In genomic region chr1:205629751-205630150, GRCh38 we compare ENCODE assay signal across 9 cellular contexts. TPM values are rescaled to one million over a fixed set of nuclear protein-coding genes. Genes with fewer than 3 reads are reported as not detected.
DNase-seq lines count a peak whose midpoint lies in the region; ATAC-seq and TF ChIP-seq lines count a peak whose summit lies in the region.
"Had no signal": no experiment of that assay in that cellular context is flagged by ENCODE, and none has a peak within 500 bp of the region (broad histone marks: within the 10 kb centered on the region; RNA-seq: fewer than 3 reads in every experiment).

No MANE protein-coding gene starts in this region.

- no peaks in the 10 kb centered on the region for H3K27me3 Mint-ChIP-seq in activated B cell treated with CpG ODN at 0.5 μM for 24 hours
- H3K27me3 Mint-ChIP-seq in CD14-positive monocyte (ENCODE audit: low read depth in 3 of 3) = peaks cover 0 to 3% (median 0%) of the 10 kb centered on the region in 3 donors

- peak overlapping the region in 1 of 2 experiments; percentile 83; a peak in 2 of 4 replicates for H3K4me3 ChIP-seq in SK-N-SH (ENCODE audit: low read depth in 2 of 2, low read length in 1 of 2)
- peak overlapping the region; percentile 86 for H3K4me3 ChIP-seq in fibroblast of villous mesenchyme (ENCODE audit: low read depth, low read length)
- H3K4me3 ChIP-seq in smooth muscle cell = peak overlapping the region; percentile 77

- H3K79me2 ChIP-seq in SK-N-SH (ENCODE audit: insufficient read depth) (peaks cover 64% of the 10 kb centered on the region), smooth muscle cell (ENCODE audit: low read depth) (peaks cover 62% of the 10 kb centered on the region)

- H3K36me3 ChIP-seq in SK-N-SH (replicated peaks in 1 of 2; ENCODE audit: control insufficient read depth in 1 of 2, insufficient read depth in 2 of 2, low read length in 1 of 2) (peaks cover 5 to 7% of the 10 kb centered on the region in 2 experiments), smooth muscle cell (ENCODE audit: low read depth) (no peaks in the 10 kb centered on the region)
- H3K36me3 ChIP-seq: neutrophil had no signal

- H3K4me1 ChIP-seq in SK-N-SH (ENCODE audit: control insufficient read depth in 1 of 2, insufficient read depth in 2 of 2, low read depth in 1 of 2, low read length in 1 of 2) = peaks cover 0 to 9% of the 10 kb centered on the region in 2 experiments; a peak in 2 of 4 replicates
- peaks cover 12% of the 10 kb centered on the region for H3K4me1 ChIP-seq in smooth muscle cell (ENCODE audit: low read depth)

- peaks cover 67% of the 10 kb centered on the region for H3K4me1 Mint-ChIP-seq in activated B cell treated with CpG ODN at 0.5 μM for 24 hours
- H3K4me1 Mint-ChIP-seq in CD14-positive monocyte = peaks cover 53% of the 10 kb centered on the region

- intact Hi-C loops in activated B cell treated with CpG ODN at 0.5 μM for 24 hours (cut with micrococcal nuclease) = no loop called here
- intact Hi-C loops in CD14-positive monocyte (cut with micrococcal nuclease) = loop anchor here in 1 of 2 donors (5.0 to 10.0 kb wide), 2 partner anchors 37 to 105 kb away; no protein-coding TSS in a partner anchor

- H3K9ac ChIP-seq in SK-N-SH = peak overlapping the region; percentile 85
- peak overlapping the region; percentile 96 for H3K9ac ChIP-seq in smooth muscle cell (ENCODE audit: low read depth)

- H3K9me3 ChIP-seq in SK-N-SH (no peaks in the 10 kb centered on the region), smooth muscle cell (replicated peaks; ENCODE audit: low read depth) (no peaks in the 10 kb centered on the region)
- H3K9me3 ChIP-seq: neutrophil had no signal

- H3K9me3 Mint-ChIP-seq in activated B cell treated with CpG ODN at 0.5 μM for 24 hours = no peaks in the 10 kb centered on the region
- H3K9me3 Mint-ChIP-seq in CD14-positive monocyte = no peaks in the 10 kb centered on the region

- ATAC-seq in SK-N-SH treated with all-trans-retinoic acid at 6 μM for 48 hours (no peak), activated B cell treated with CpG ODN at 0.5 μM for 24 hours (ENCODE audit: low read depth) (no peak), HG03045 (IDR thresholded peaks at IDR 0.05; ENCODE audit: unreplicated experiment) (no peak), GM21515 (IDR thresholded peaks at IDR 0.05; ENCODE audit: unreplicated experiment) (no peak)

- H3K27ac ChIP-seq in SK-N-SH (ENCODE audit: low read depth in 2 of 2, low read length in 1 of 2) (peak overlapping the region in 1 of 2 experiments; percentile 95; a peak in 3 of 4 replicates), smooth muscle cell (ENCODE audit: low read depth) (peak overlapping the region; percentile 93)
- H3K27ac ChIP-seq: neutrophil had no signal

- H4K20me1 ChIP-seq in SK-N-SH (ENCODE audit: insufficient read depth) = no peaks in the 10 kb centered on the region
- H4K20me1 ChIP-seq in smooth muscle cell (ENCODE audit: low read depth) = peaks cover 40% of the 10 kb centered on the region

- H3K27me3 ChIP-seq in SK-N-SH (ENCODE audit: insufficient read depth) (no peaks in the 10 kb centered on the region), smooth muscle cell (ENCODE audit: low read depth) (no peaks in the 10 kb centered on the region)

- no peak for TF ChIP-seq RAD21 in SK-N-SH (IDR thresholded peaks at IDR 0.05; ENCODE audit: low read length)

- TF ChIP-seq CTCF in SK-N-SH (IDR thresholded peaks at IDR 0.05) (no peak), activated B cell treated with CpG ODN at 0.5 μM for 24 hours (IDR thresholded peaks at IDR 0.05) (no peak), fibroblast of villous mesenchyme (IDR thresholded peaks at IDR 0.05; ENCODE audit: insufficient read depth, low read depth, low read length) (no peak), smooth muscle cell (IDR thresholded peaks at IDR 0.05; ENCODE audit: borderline replicate concordance, insufficient read depth, poor library complexity, severe bottlenecking) (no peak), CD14-positive monocyte (IDR thresholded peaks at IDR 0.05) (no peak)

- peak overlapping the region; percentile 96 for H3K27ac Mint-ChIP-seq in activated B cell treated with CpG ODN at 0.5 μM for 24 hours
- H3K27ac Mint-ChIP-seq in CD14-positive monocyte = peak overlapping the region in 3 of 7 donors; percentile 25 to 94 (median 27)

- H3K4me2 ChIP-seq in SK-N-SH (peak overlapping the region; percentile 87), smooth muscle cell (peak overlapping the region; percentile 89)

- POLR2A ChIA-PET in SK-N-SH (lab: Yijun Ruan, JAX) = interaction anchor here (0.9 kb wide), 1 partner anchor 29 kb away, joined by 4 read pairs; no protein-coding TSS in a partner anchor
- POLR2A ChIA-PET in activated B cell treated with CpG ODN at 0.5 μM for 24 hours (lab: Charles Lee) = interaction anchor here (0.7 to 1.3 kb wide), 4 partner anchors 38 to 122 kb away, joined by 3 to 4 read pairs (median 4); no protein-coding TSS in a partner anchor

- TF ChIP-seq EP300 in SK-N-SH (IDR thresholded peaks at IDR 0.05; ENCODE audit: borderline replicate concordance in 1 of 2, low read depth in 1 of 2, low read length in 1 of 2) = no peak

- H2AFZ ChIP-seq in SK-N-SH (ENCODE audit: low read depth) (no peak overlapping the region), smooth muscle cell (ENCODE audit: low read depth) (no peak overlapping the region)

- DNase-seq in SK-N-SH (no peak), activated B cell treated with CpG ODN at 0.5 μM for 24 hours (no peak), fibroblast of villous mesenchyme (ENCODE audit: low read depth) (no peak), smooth muscle cell (lab: John Stamatoyannopoulos, UW; ENCODE audit: unreplicated experiment) (no peak), CD14-positive monocyte (ENCODE audit: low spot score) (no peak)

- CTCF ChIA-PET in SK-N-SH (lab: Yijun Ruan, JAX) (interaction anchor here (1.4 to 7.5 kb wide), 4 partner anchors 27 to 348 kb away, joined by 4 to 94 read pairs (median 5); no protein-coding TSS in a partner anchor), activated B cell treated with CpG ODN at 0.5 μM for 24 hours (lab: Charles Lee) (interaction anchor here (1.1 to 3.5 kb wide), 2 partner anchors 29 to 38 kb away, joined by 3 to 31 read pairs; no protein-coding TSS in a partner anchor)

- H3K36me3 Mint-ChIP-seq in activated B cell treated with CpG ODN at 0.5 μM for 24 hours (ENCODE audit: low read depth) (peaks cover 38% of the 10 kb centered on the region), CD14-positive monocyte (peaks cover 0 to 7% of the 10 kb centered on the region in 2 donors)

- H3F3A ChIP-seq in SK-N-SH (replicated peaks; ENCODE audit: insufficient read depth) = peaks cover 13% of the 10 kb centered on the region
- H3F3A ChIP-seq in smooth muscle cell (ENCODE audit: low read depth) = no peaks in the 10 kb centered on the region

- peak overlapping the region; percentile 96 for H3K4me3 Mint-ChIP-seq in activated B cell treated with CpG ODN at 0.5 μM for 24 hours
- H3K4me3 Mint-ChIP-seq in CD14-positive monocyte = peak overlapping the region in 1 of 2 donors; percentile 34

- WGBS in SK-N-SH (ENCODE audit: low lambda C conversion rate) = 89% methylated on average over 6 of the region's 6 CpGs
- WGBS in smooth muscle cell (ENCODE audit: low lambda C conversion rate) = 90% methylated on average over 6 of the region's 6 CpGs

- H3K9me2 ChIP-seq in SK-N-SH = no peaks in the 10 kb centered on the region

TF ChIP-seq in SK-N-SH, 30 proteins besides CTCF, POLR2A, EP300 and RAD21 (continues in another document):
- TF ChIP-seq YY1 (IDR thresholded peaks at IDR 0.05; ENCODE audit: low read depth) = no peak
- no peak for TF ChIP-seq TCF12 (IDR thresholded peaks at IDR 0.05)
- TF ChIP-seq TEAD4 (IDR thresholded peaks at IDR 0.05; ENCODE audit: borderline replicate concordance, insufficient read depth) = no peak

TF ChIP-seq in SK-N-SH treated with all-trans-retinoic acid at 6 μM for 48 hours, 23 proteins besides CTCF, POLR2A, EP300 and RAD21 (continues in another document):
- TF ChIP-seq SNAI2 (CRISPR knock-in tag; IDR thresholded peaks at IDR 0.05) = no peak
- no peak for TF ChIP-seq TSHZ2 (CRISPR knock-in tag; IDR thresholded peaks at IDR 0.05)
- TF ChIP-seq TCF4 (CRISPR knock-in tag; IDR thresholded peaks at IDR 0.05; ENCODE audit: borderline replicate concordance) = no peak
- TF ChIP-seq RARB (CRISPR knock-in tag; IDR thresholded peaks at IDR 0.05) = no peak

RNA-seq across cellular contexts. Expression of gene ELK4, which starts 2.1 kb away (rescaled TPM):
- polyA plus RNA-seq in SK-N-SH (2012; rRNA removed) (2.6 and 3.8 TPM in 2 replicates), smooth muscle cell (3.6 and 3.7 TPM in 2 replicates), CD14-positive monocyte (1 to 10 TPM; 1.4 to 2.6 TPM)
- 4.0 and 5.0 TPM in 2 replicates for polyA plus RNA-seq in SK-N-SH (2012; cell fraction: cytosol; rRNA removed)
- 5.6 and 9.0 TPM in 2 replicates for polyA plus RNA-seq in SK-N-SH (2012; cell fraction: nucleus; rRNA removed)
- total RNA-seq in activated B cell treated with CpG ODN at 0.5 μM for 24 hours (130 and 141 TPM in 2 replicates), fibroblast of villous mesenchyme (23.5 and 30.2 TPM in 2 replicates), smooth muscle cell (15.5 and 16.6 TPM in 2 replicates)

RNA-seq across cellular contexts. Expression of gene SLC45A3, which starts 50.6 kb away (rescaled TPM):
- polyA plus RNA-seq in SK-N-SH (2012; rRNA removed) (4.6 and 4.7 TPM in 2 replicates), smooth muscle cell (3.1 and 4.4 TPM in 2 replicates), CD14-positive monocyte (under 1 TPM in 1 of 2 donors, not detected in 1; 0.11 TPM)
- polyA plus RNA-seq in SK-N-SH (2012; cell fraction: cytosol; rRNA removed) = 2.3 and 3.6 TPM in 2 replicates
- polyA plus RNA-seq in SK-N-SH (2012; cell fraction: nucleus; rRNA removed) = 5.8 and 6.0 TPM in 2 replicates
- total RNA-seq in activated B cell treated with CpG ODN at 0.5 μM for 24 hours (6.9 and 7.4 TPM in 2 replicates), fibroblast of villous mesenchyme (3.2 and 5.2 TPM in 2 replicates), smooth muscle cell (3.2 and 4.9 TPM in 2 replicates)
